ENCODE assay signal across 17 cellular contexts in genomic region chr3:175957427-175957826, GRCh38.
"Had no signal": no experiment of that assay in that cellular context is flagged by ENCODE, and none has a peak within 500 bp of the region (broad histone marks: within the 10 kb centered on the region; RNA-seq: fewer than 3 reads in every experiment).

No MANE protein-coding gene starts in this region.

- H3K36me3 Mint-ChIP-seq: activated naive CD8-positive, alpha-beta T cell treated with anti-CD3 and anti-CD28 coated beads for 36 hours; brain; naive B cell had no signal

- H3K4me3 ChIP-seq: colonic mucosa, esophagus muscularis mucosa, hepatocyte, pancreas, stomach, testis, upper lobe of left lung had no signal

- H3K4me3 Mint-ChIP-seq: activated naive CD8-positive, alpha-beta T cell treated with anti-CD3 and anti-CD28 coated beads for 36 hours; activated T-helper 1 cell treated with anti-CD3 and anti-CD28 coated beads, Interleukin-12 subunit alpha, Interleukin-12 subunit beta, Interleukin-2, Interleukin-4 antibody, amounts not matched to agents 30 ng/mL and 10 ng/mL and 1 ng/mL, durations not matched to agents 14 hours and 24 hours and 36 hours; brain; naive B cell had no signal

- H3K4me1 Mint-ChIP-seq: activated naive CD8-positive, alpha-beta T cell treated with anti-CD3 and anti-CD28 coated beads for 36 hours; brain; naive B cell had no signal

- FAIRE-seq: pancreas had no signal

- H3K27ac Mint-ChIP-seq: activated naive CD8-positive, alpha-beta T cell treated with anti-CD3 and anti-CD28 coated beads for 36 hours; activated T-helper 1 cell treated with anti-CD3 and anti-CD28 coated beads, Interleukin-12 subunit alpha, Interleukin-12 subunit beta, Interleukin-2, Interleukin-4 antibody, amounts not matched to agents 30 ng/mL and 10 ng/mL and 1 ng/mL, durations not matched to agents 14 hours and 24 hours and 36 hours; brain had no signal

- ATAC-seq: pancreas, sciatic nerve had no signal

- DNase-seq: activated CD4-positive, alpha-beta T cell treated with anti-CD3 and anti-CD28 coated beads, Interleukin-2, amount 50 U/mL, for 1 hour; activated naive CD8-positive, alpha-beta T cell treated with anti-CD3 and anti-CD28 coated beads for 36 hours; amygdala; central memory CD4-positive, alpha-beta T cell; colonic mucosa; effector CD4-positive, alpha-beta T cell; islet precursor cell; naive B cell; pancreas; stomach; testis; upper lobe of left lung had no signal

- H3K27me3 Mint-ChIP-seq: activated naive CD8-positive, alpha-beta T cell treated with anti-CD3 and anti-CD28 coated beads for 36 hours; brain; naive B cell had no signal
